10 cellular contexts compared by ENCODE assay signal in the genomic region with DNA sequence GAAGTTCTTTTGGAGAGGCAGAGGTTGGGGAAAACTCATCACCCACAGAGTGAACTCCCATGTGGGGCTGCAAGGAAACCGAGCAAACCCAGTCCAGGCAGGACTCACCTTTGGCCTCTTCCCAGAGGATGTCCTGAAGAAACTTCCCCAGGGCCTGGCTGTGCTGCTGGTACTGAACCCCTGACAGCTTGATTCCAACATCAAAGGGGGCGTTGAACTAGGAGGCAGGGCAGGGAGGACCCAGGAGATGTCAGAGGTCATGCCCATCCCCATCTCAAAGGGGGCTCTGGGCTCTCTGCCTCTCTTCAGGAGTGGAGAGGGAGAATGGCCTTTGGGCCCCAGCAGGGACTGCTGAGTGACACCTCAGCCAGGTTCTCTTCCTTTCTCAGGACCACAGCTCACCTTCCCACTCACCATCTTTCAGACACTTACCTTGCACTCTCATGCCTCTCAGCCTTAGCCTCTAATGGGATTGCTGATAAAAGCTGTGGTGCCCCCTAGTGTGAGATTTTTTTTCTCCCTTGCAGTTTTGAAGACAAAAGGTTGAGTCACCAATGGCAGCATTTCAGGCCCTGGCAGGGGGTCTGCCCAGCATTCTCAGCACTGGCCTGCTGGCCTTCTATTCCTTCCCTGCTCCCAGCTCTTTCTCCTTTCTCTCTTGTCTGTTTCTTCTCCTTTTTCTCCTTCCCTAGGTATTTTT.
DNase-seq lines count a peak whose midpoint lies in the region; ATAC-seq and TF ChIP-seq lines count a peak whose summit lies in the region.
"Had no signal": no experiment of that assay in that cellular context is flagged by ENCODE, and none has a peak within 500 bp of the region (broad histone marks: within the 10 kb centered on the region; RNA-seq: fewer than 3 reads in every experiment).

No MANE protein-coding gene starts in this region.

- H3K4me3 Mint-ChIP-seq in stimulated activated naive B cell treated with anti-CD40 and anti-IgM and Interleukin-4, amounts not matched to agents 10 μg/mL and 1 μg/mL and 100 μg/mL, for 72 hours: no peak overlapping the region

- H3K4me1 Mint-ChIP-seq in stimulated activated naive B cell treated with anti-CD40 and anti-IgM and Interleukin-4, amounts not matched to agents 10 μg/mL and 1 μg/mL and 100 μg/mL, for 72 hours: peaks cover 19 to 29% of the 10 kb centered on the region in 2 donors

- no peaks in the 10 kb centered on the region for H3K9me2 ChIP-seq in SU-DHL-6 (replicated peaks; ENCODE audit: insufficient read depth, low read length)

- ATAC-seq in stimulated activated naive B cell treated with anti-CD40 and anti-IgM and Interleukin-4, amounts not matched to agents 10 μg/mL and 1 μg/mL and 100 μg/mL, for 72 hours (replicated peaks): peak; percentile 38 to 48
- ATAC-seq in GM19023 (IDR thresholded peaks at IDR 0.05; ENCODE audit: unreplicated experiment) (no peak), HG03135 (IDR thresholded peaks at IDR 0.05; ENCODE audit: unreplicated experiment) (no peak), HG03457 (IDR thresholded peaks at IDR 0.05; ENCODE audit: unreplicated experiment) (no peak)

- H3K27me3 Mint-ChIP-seq in stimulated activated naive B cell treated with anti-CD40 and anti-IgM and Interleukin-4, amounts not matched to agents 10 μg/mL and 1 μg/mL and 100 μg/mL, for 72 hours: no peaks in the 10 kb centered on the region

- peaks cover 58% of the 10 kb centered on the region for H3K36me3 ChIP-seq in BLaER1
- peaks cover 9 to 91% of the 10 kb centered on the region in 2 experiments; a peak in 2 of 3 replicates for H3K36me3 ChIP-seq in HEK293 (ENCODE audit: control insufficient read depth in 2 of 2, insufficient read depth in 1 of 2, low read length in 2 of 2)
- peaks cover 10% of the 10 kb centered on the region; the same call in 1 of the 2 replicates for H3K36me3 ChIP-seq in SU-DHL-6 (ENCODE audit: low read length)

- peaks cover 30 to 67% of the 10 kb centered on the region in 2 donors for H3K36me3 Mint-ChIP-seq in stimulated activated naive B cell treated with anti-CD40 and anti-IgM and Interleukin-4, amounts not matched to agents 10 μg/mL and 1 μg/mL and 100 μg/mL, for 72 hours

- H3K27ac ChIP-seq in BLaER1 (peak overlapping the region; percentile 43; the same call in 1 of the 2 replicates), HEK293 (ENCODE audit: extremely low read depth, low read depth, low read length) (no peak overlapping the region), SU-DHL-6 (ENCODE audit: low read depth, low read length) (no peak overlapping the region)
- H3K27ac ChIP-seq: heart left ventricle, suprapubic skin had no signal

- H3K9me3 Mint-ChIP-seq in stimulated activated naive B cell treated with anti-CD40 and anti-IgM and Interleukin-4, amounts not matched to agents 10 μg/mL and 1 μg/mL and 100 μg/mL, for 72 hours: no peaks in the 10 kb centered on the region

- DNase-seq in foreskin fibroblast: peak; percentile 44 to 73
- DNase-seq in stimulated activated naive B cell treated with anti-CD40 and anti-IgM and Interleukin-4, amounts not matched to agents 10 μg/mL and 1 μg/mL and 100 μg/mL, for 72 hours: peak; percentile 15

- peaks cover 100% of the 10 kb centered on the region for H3K4me1 ChIP-seq in BLaER1
- no peaks in the 10 kb centered on the region for H3K4me1 ChIP-seq in HEK293 (ENCODE audit: control insufficient read depth, insufficient read depth, low read length)

- POLR2A ChIA-PET in HEK293 (lab: Yijun Ruan, JAX): interaction anchor here (0.6 kb wide), 1 partner anchor 10 kb away, joined by 5 read pairs; no protein-coding TSS in a partner anchor

- H3K4me3 ChIP-seq in BLaER1 (no peak overlapping the region), HEK293 (ENCODE audit: low read depth, low read length) (no peak overlapping the region), SU-DHL-6 (ENCODE audit: insufficient read depth, low read length, poor library complexity, severe bottlenecking) (no peak overlapping the region), foreskin fibroblast (ENCODE audit: low read depth in 1 of 2, low read length in 2 of 2) (no peak overlapping the region)
- H3K4me3 ChIP-seq: heart left ventricle, suprapubic skin had no signal

- TF ChIP-seq CTCF in HEK293 (tag by site-specific recombination; IDR thresholded peaks at IDR 0.05) (no peak), SU-DHL-6 (IDR thresholded peaks at IDR 0.05; ENCODE audit: insufficient read depth, low read length, poor library complexity, severe bottlenecking) (peak; percentile 55), foreskin fibroblast (IDR thresholded peaks at IDR 0.05; ENCODE audit: low read depth, low read length) (peak; percentile 38)

- H4K20me1 ChIP-seq in BLaER1 (no peaks in the 10 kb centered on the region), SU-DHL-6 (ENCODE audit: low read depth, low read length) (no peaks in the 10 kb centered on the region)

- H3K27ac Mint-ChIP-seq in stimulated activated naive B cell treated with anti-CD40 and anti-IgM and Interleukin-4, amounts not matched to agents 10 μg/mL and 1 μg/mL and 100 μg/mL, for 72 hours: no peak overlapping the region

- H2AFZ ChIP-seq in SU-DHL-6 (ENCODE audit: low read depth, low read length, severe bottlenecking): no peak overlapping the region

- no peaks in the 10 kb centered on the region for H3K79me2 ChIP-seq in SU-DHL-6 (ENCODE audit: insufficient read depth, low read length)

- no peak overlapping the region for H3K9ac ChIP-seq in BLaER1
- H3K9ac ChIP-seq in SU-DHL-6 (ENCODE audit: low read length): no peak overlapping the region

- H3K27me3 ChIP-seq in BLaER1 (no peaks in the 10 kb centered on the region), SU-DHL-6 (ENCODE audit: low read length) (no peaks in the 10 kb centered on the region)
- H3K27me3 ChIP-seq: heart left ventricle, suprapubic skin had no signal

- H3K9me3 ChIP-seq in BLaER1: no peaks in the 10 kb centered on the region
- no peaks in the 10 kb centered on the region for H3K9me3 ChIP-seq in HEK293 (ENCODE audit: control insufficient read depth, insufficient read depth, low read depth, low read length)
- no peaks in the 10 kb centered on the region for H3K9me3 ChIP-seq in SU-DHL-6 (ENCODE audit: insufficient read depth, low read length)
- H3K9me3 ChIP-seq: heart left ventricle, suprapubic skin had no signal

- H3K4me2 ChIP-seq in BLaER1: peak overlapping the region; percentile 81; the same call in 1 of the 2 replicates
- H3K4me2 ChIP-seq in SU-DHL-6 (ENCODE audit: low read depth, low read length, poor library complexity, severe bottlenecking): no peak overlapping the region

- CTCF ChIA-PET in HEK293 (lab: Yijun Ruan, JAX): interaction anchor here (0.9 to 1.4 kb wide), 2 partner anchors 23 to 232 kb away, joined by 3 read pairs; no protein-coding TSS in a partner anchor

- peaks cover 3% of the 10 kb centered on the region; the same call in 1 of the 2 replicates for H3F3A ChIP-seq in SU-DHL-6 (ENCODE audit: insufficient read depth)

TF ChIP-seq in HEK293, 187 proteins besides CTCF, POLR2A, EP300 and RAD21 (continues in another document):
- no peak for TF ChIP-seq ZFP69B (tag by site-specific recombination; IDR thresholded peaks at IDR 0.05)
- peak; percentile 83 for TF ChIP-seq GLIS1 (tag by site-specific recombination; IDR thresholded peaks at IDR 0.05)
- TF ChIP-seq GLIS2 (tag by site-specific recombination; IDR thresholded peaks at IDR 0.05): no peak
- TF ChIP-seq, protein P1, sequence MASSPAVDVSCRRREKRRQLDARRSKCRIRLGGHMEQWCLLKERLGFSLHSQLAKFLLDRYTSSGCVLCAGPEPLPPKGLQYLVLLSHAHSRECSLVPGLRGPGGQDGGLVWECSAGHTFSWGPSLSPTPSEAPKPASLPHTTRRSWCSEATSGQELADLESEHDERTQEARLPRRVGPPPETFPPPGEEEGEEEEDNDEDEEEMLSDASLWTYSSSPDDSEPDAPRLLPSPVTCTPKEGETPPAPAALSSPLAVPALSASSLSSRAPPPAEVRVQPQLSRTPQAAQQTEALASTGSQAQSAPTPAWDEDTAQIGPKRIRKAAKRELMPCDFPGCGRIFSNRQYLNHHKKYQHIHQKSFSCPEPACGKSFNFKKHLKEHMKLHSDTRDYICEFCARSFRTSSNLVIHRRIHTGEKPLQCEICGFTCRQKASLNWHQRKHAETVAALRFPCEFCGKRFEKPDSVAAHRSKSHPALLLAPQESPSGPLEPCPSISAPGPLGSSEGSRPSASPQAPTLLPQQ (tag by site-specific recombination; IDR thresholded peaks at IDR 0.05): no peak
- TF ChIP-seq KLF10 (tag by site-specific recombination; IDR thresholded peaks at IDR 0.05): no peak
- no peak for TF ChIP-seq SP2 (tag by site-specific recombination; IDR thresholded peaks at IDR 0.05)
- 0 out of 2 replicates have a peak, but pooled peaks have one; percentile 39 for TF ChIP-seq PRDM1 (tag by site-specific recombination; IDR thresholded peaks at IDR 0.05)
- TF ChIP-seq ZNF174 (tag by site-specific recombination; IDR thresholded peaks at IDR 0.05): no peak
- no peak for TF ChIP-seq ZBTB17 (tag by site-specific recombination; IDR thresholded peaks at IDR 0.05)
- TF ChIP-seq ZNF404 (tag by site-specific recombination; IDR thresholded peaks at IDR 0.05): no peak
- TF ChIP-seq ZNF211 (tag by site-specific recombination; IDR thresholded peaks at IDR 0.05; ENCODE audit: low read depth): no peak
- TF ChIP-seq ZNF514 (tag by site-specific recombination; IDR thresholded peaks at IDR 0.05): no peak
- TF ChIP-seq ZIC2 (tag by site-specific recombination; IDR thresholded peaks at IDR 0.05): peak; percentile 40; the same call in 1 of the 2 replicates
- no peak for TF ChIP-seq ZNF76 (tag by site-specific recombination; IDR thresholded peaks at IDR 0.05; ENCODE audit: borderline replicate concordance, low read depth)
- TF ChIP-seq ZNF501 (tag by site-specific recombination; IDR thresholded peaks at IDR 0.05): no peak
- TF ChIP-seq, protein P2, sequence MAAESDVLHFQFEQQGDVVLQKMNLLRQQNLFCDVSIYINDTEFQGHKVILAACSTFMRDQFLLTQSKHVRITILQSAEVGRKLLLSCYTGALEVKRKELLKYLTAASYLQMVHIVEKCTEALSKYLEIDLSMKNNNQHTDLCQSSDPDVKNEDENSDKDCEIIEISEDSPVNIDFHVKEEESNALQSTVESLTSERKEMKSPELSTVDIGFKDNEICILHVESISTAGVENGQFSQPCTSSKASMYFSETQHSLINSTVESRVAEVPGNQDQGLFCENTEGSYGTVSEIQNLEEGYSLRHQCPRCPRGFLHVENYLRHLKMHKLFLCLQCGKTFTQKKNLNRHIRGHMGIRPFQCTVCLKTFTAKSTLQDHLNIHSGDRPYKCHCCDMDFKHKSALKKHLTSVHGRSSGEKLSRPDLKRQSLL (tag by site-specific recombination; IDR thresholded peaks at IDR 0.05): no peak
- TF ChIP-seq ZNF16 (tag by site-specific recombination; IDR thresholded peaks at IDR 0.05; ENCODE audit: low read depth): no peak

Comparison
In these comparisons a context has a peak if more than half of its experiments do, and no peak if none do; other contexts are left out.
1. ATAC-seq: peak in stimulated activated naive B cell treated with anti-CD40 and anti-IgM and Interleukin-4, amounts not matched to agents 10 μg/mL and 1 μg/mL and 100 μg/mL, for 72 hours (2 of 2); none in GM19023 (single experiment), HG03135 (single experiment) and HG03457 (single experiment).